ENCODE assay signal across 1 cellular context in the genomic region with DNA sequence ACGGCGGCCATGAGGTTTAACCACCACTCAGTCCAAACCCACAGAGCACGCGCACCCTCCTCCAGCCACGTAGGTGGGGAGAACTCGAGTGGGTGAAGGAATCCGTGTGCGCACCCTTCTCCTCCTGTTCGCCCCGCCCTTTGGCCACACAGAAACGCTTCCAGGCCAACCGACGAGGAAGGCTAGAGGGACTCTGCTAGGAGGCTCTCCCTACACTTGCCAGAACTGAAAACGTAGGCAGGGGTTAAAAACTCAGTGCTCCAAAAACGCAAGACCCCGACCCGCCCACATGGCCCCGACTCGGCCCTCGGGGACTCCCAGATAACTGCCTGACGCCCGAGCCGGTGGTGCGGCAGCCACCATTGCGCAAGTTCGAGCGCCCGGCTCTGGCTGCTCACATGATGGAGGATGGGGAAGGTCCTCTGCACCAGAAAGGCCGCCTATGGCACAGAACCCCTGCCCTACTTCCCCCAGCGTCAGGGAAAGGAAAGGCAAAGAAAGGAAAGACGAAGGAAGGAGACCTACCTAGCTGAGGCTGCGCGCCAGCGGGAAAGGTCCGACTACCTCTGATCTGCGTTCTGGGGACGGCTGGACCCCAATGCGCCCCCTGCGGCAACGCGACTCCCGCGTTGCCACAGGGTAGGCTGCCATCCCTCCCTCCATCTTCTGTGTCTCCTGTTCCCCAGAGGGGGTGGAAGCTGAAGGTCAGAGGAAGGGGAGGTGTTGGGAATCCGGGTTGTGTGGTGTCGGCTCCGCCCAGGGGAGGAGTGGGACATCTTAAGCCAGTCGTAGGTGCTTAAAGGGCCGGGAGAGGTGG.
TF ChIP-seq lines count a peak whose summit lies in the region.

No MANE protein-coding gene starts in this region.

TF ChIP-seq in WTC11, 78 proteins besides CTCF, POLR2A, EP300 and RAD21 (continued from another document):
- TF ChIP-seq, protein P1, sequence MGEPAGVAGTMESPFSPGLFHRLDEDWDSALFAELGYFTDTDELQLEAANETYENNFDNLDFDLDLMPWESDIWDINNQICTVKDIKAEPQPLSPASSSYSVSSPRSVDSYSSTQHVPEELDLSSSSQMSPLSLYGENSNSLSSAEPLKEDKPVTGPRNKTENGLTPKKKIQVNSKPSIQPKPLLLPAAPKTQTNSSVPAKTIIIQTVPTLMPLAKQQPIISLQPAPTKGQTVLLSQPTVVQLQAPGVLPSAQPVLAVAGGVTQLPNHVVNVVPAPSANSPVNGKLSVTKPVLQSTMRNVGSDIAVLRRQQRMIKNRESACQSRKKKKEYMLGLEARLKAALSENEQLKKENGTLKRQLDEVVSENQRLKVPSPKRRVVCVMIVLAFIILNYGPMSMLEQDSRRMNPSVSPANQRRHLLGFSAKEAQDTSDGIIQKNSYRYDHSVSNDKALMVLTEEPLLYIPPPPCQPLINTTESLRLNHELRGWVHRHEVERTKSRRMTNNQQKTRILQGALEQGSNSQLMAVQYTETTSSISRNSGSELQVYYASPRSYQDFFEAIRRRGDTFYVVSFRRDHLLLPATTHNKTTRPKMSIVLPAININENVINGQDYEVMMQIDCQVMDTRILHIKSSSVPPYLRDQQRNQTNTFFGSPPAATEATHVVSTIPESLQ (CRISPR knock-in tag; IDR thresholded peaks at IDR 0.05): no peak
- TF ChIP-seq, protein P2, sequence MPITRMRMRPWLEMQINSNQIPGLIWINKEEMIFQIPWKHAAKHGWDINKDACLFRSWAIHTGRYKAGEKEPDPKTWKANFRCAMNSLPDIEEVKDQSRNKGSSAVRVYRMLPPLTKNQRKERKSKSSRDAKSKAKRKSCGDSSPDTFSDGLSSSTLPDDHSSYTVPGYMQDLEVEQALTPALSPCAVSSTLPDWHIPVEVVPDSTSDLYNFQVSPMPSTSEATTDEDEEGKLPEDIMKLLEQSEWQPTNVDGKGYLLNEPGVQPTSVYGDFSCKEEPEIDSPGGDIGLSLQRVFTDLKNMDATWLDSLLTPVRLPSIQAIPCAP (CRISPR knock-in tag; IDR thresholded peaks at IDR 0.05): no peak
- TF ChIP-seq, protein P3, sequence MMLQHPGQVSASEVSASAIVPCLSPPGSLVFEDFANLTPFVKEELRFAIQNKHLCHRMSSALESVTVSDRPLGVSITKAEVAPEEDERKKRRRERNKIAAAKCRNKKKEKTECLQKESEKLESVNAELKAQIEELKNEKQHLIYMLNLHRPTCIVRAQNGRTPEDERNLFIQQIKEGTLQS (CRISPR knock-in tag; conservative IDR thresholded peaks at IDR 0.05): no peak
- no peak for TF ChIP-seq MXD4 (CRISPR knock-in tag; IDR thresholded peaks at IDR 0.05; ENCODE audit: borderline replicate concordance)
